24 cellular contexts compared by ENCODE assay signal in genomic region chr12:13152756-13153155, GRCh38. TPM values are rescaled to one million over a fixed set of nuclear protein-coding genes. Genes with fewer than 3 reads are reported as not detected.
DNase-seq lines count a peak whose midpoint lies in the region; ATAC-seq, FAIRE-seq and TF ChIP-seq lines count a peak whose summit lies in the region.
"Had no signal": no experiment of that assay in that cellular context is flagged by ENCODE, and none has a peak within 500 bp of the region (broad histone marks: within the 10 kb centered on the region; RNA-seq: fewer than 3 reads in every experiment).

No MANE protein-coding gene starts in this region.

- no peaks in the 10 kb centered on the region for H3K36me3 ChIP-seq in gastrocnemius medialis
- H3K36me3 ChIP-seq: BLaER1 had no signal

- in situ Hi-C loops in gastrocnemius medialis (cut with MboI; ENCODE audit: low sequenced_read_pairs in 4 of 4) = no loop called here

- H3K4me1 ChIP-seq in A549 = peaks cover 10% of the 10 kb centered on the region; the same call in 1 of the 3 replicates
- H3K4me1 ChIP-seq in gastrocnemius medialis = peaks cover 0 to 2% of the 10 kb centered on the region in 2 donors

- peak overlapping the region; percentile 37 for H3K27ac Mint-ChIP-seq in dendritic cell treated with granulocyte-macrophage colony-stimulating factor and Interleukin-4, amounts not matched to agents 40 ng/mL and 50 ng/mL, for 4 days
- H3K27ac Mint-ChIP-seq: CD4-positive, alpha-beta T cell had no signal

- ATAC-seq in A549 (no peak), gastrocnemius medialis (no peak)

- TF ChIP-seq CTCF in A549 (IDR thresholded peaks at IDR 0.05) (no peak), gastrocnemius medialis (IDR thresholded peaks at IDR 0.05 in 4 of 5, conservative IDR thresholded peaks at IDR 0.05 in 1 of 5) (no peak), RWPE1 (conservative IDR thresholded peaks at IDR 0.05; ENCODE audit: low read depth) (no peak)

- WGBS in A549 (ENCODE audit: missing lambda C conversion rate) = 83% methylated on average over 6 of the region's 6 CpGs

- H3K4me3 ChIP-seq in A549 (no peak overlapping the region), gastrocnemius medialis (no peak overlapping the region)
- H3K4me3 ChIP-seq: BLaER1 had no signal

- H3K27me3 ChIP-seq in gastrocnemius medialis = no peaks in the 10 kb centered on the region
- H3K27me3 ChIP-seq: BLaER1 had no signal

- no peak for TF ChIP-seq RAD21 in A549 (conservative IDR thresholded peaks at IDR 0.05 in 1 of 2, IDR thresholded peaks at IDR 0.05 in 1 of 2)

- peaks cover 47% of the 10 kb centered on the region for H3K4me1 Mint-ChIP-seq in dendritic cell treated with granulocyte-macrophage colony-stimulating factor and Interleukin-4, amounts not matched to agents 40 ng/mL and 50 ng/mL, for 4 days (ENCODE audit: low read depth)

- H3K9me3 ChIP-seq in A549 (no peaks in the 10 kb centered on the region), gastrocnemius medialis (no peaks in the 10 kb centered on the region)
- H3K9me3 ChIP-seq: BLaER1 had no signal

- CTCF ChIA-PET in A549 (lab: Yijun Ruan, JAX) = interaction anchor here (0.8 to 1.5 kb wide), 3 partner anchors 8 to 60 kb away, joined by 3 to 4 read pairs (median 4); no protein-coding TSS in a partner anchor
- CTCF ChIA-PET in RWPE1 (lab: Yijun Ruan, JAX) = no interaction called here

- POLR2A ChIA-PET in A549 (lab: Yijun Ruan, JAX) (no interaction called here), RWPE1 (lab: Yijun Ruan, JAX; ENCODE audit: low non-redundant PET) (no interaction called here)

- intact Hi-C loops in dendritic cell treated with granulocyte-macrophage colony-stimulating factor and Interleukin-4, amounts not matched to agents 40 ng/mL and 50 ng/mL, for 4 days (cut with micrococcal nuclease) = no loop called here
- intact Hi-C loops in gastrocnemius medialis (cut with DNase I; ENCODE audit: low total_unique reads) = no loop called here

- no peaks in the 10 kb centered on the region for H3K27me3 Mint-ChIP-seq in dendritic cell treated with granulocyte-macrophage colony-stimulating factor and Interleukin-4, amounts not matched to agents 40 ng/mL and 50 ng/mL, for 4 days
- H3K27me3 Mint-ChIP-seq: CD4-positive, alpha-beta T cell had no signal

- DNase-seq in A549 (ENCODE audit: low read depth in 1 of 2, low spot score in 1 of 2) (no peak), CD1c-positive myeloid dendritic cell (ENCODE audit: extremely low spot score) (peak; percentile 21), gastrocnemius medialis (no peak), NCI-H526 treated with DMSO at 0.1 percent for 48 hours (lab: John Stamatoyannopoulos, UW) (no peak), RWPE1 (ENCODE audit: low spot score) (no peak), SHP77 treated with DMSO at 0.1 percent for 48 hours (lab: John Stamatoyannopoulos, UW) (no peak)
- DNase-seq: ACHN; CD4-positive, alpha-beta T cell; H9; NCI-H1092; NCI-H1436; NCI-H187; NCI-H2081 treated with DMSO at 0.1 percent for 48 hours; NCI-H2171 treated with DMSO at 0.1 percent for 48 hours; NCI-H345; NCI-H524; NCI-H774 had no signal

- H3K4me3 Mint-ChIP-seq in dendritic cell treated with granulocyte-macrophage colony-stimulating factor and Interleukin-4, amounts not matched to agents 40 ng/mL and 50 ng/mL, for 4 days = no peak overlapping the region
- H3K4me3 Mint-ChIP-seq: CD4-positive, alpha-beta T cell; H9 had no signal

- peak; percentile 36 for FAIRE-seq in A549 (lab: Jason Lieb, UNC)
- FAIRE-seq: D721Med, GM18507, RCC 7860 had no signal

- H3K36me3 Mint-ChIP-seq in dendritic cell treated with granulocyte-macrophage colony-stimulating factor and Interleukin-4, amounts not matched to agents 40 ng/mL and 50 ng/mL, for 4 days (ENCODE audit: low read depth) = no peaks in the 10 kb centered on the region

- no peak for TF ChIP-seq EP300 in A549 (IDR thresholded peaks at IDR 0.05)

- H3K4me2 ChIP-seq in A549 = no peak overlapping the region
- H3K4me2 ChIP-seq: BLaER1 had no signal

- H3K9me3 Mint-ChIP-seq in dendritic cell treated with granulocyte-macrophage colony-stimulating factor and Interleukin-4, amounts not matched to agents 40 ng/mL and 50 ng/mL, for 4 days = no peaks in the 10 kb centered on the region
- H3K9me3 Mint-ChIP-seq: CD4-positive, alpha-beta T cell; H9 had no signal

- H3K27ac ChIP-seq in A549 (no peak overlapping the region), gastrocnemius medialis (peak overlapping the region in 3 of 4 donors; percentile 8 to 47 (median 35)), RWPE1 (no peak overlapping the region)
- H3K27ac ChIP-seq: BLaER1 had no signal

- TF ChIP-seq POLR2A in A549 (IDR thresholded peaks at IDR 0.05; ENCODE audit: low read length) (no peak), gastrocnemius medialis (IDR thresholded peaks at IDR 0.05) (no peak)

TF ChIP-seq in A549, 52 proteins besides CTCF, POLR2A, EP300 and RAD21:
- TF ChIP-seq BHLHE40 (IDR thresholded peaks at IDR 0.05; ENCODE audit: low read depth, low read length) (no peak), MAX (IDR thresholded peaks at IDR 0.05) (no peak), NR3C1 (IDR thresholded peaks at IDR 0.05) (no peak), NFE2L2 (conservative IDR thresholded peaks at IDR 0.05; ENCODE audit: low read length) (no peak), FOSL2 (IDR thresholded peaks at IDR 0.05) (no peak), FOSL2 (CRISPR knock-in tag; IDR thresholded peaks at IDR 0.05) (no peak), SMC3 (IDR thresholded peaks at IDR 0.05) (no peak), ZC3H11A (IDR thresholded peaks at IDR 0.05) (no peak), HOXA7 (CRISPR knock-in tag; IDR thresholded peaks at IDR 0.05) (no peak), ZNF302 (CRISPR knock-in tag; IDR thresholded peaks at IDR 0.05) (no peak), HES2 (IDR thresholded peaks at IDR 0.05) (no peak)

RNA-seq across cellular contexts. Expression of gene EMP1, which starts 43.8 kb away (rescaled TPM):
- polyA plus RNA-seq in A549 (2011; rRNA removed) (21.2 and 25.5 TPM in 2 replicates), A549 (2017; fragmentation: RNase III; extraction: RNeasy Plus Mini Kit Qiagen cat#74134 plus additional on column Dnase treatment) (17.3 to 27.0 TPM (median 19.2 TPM) in 3 replicates)
- 21.6 and 34.9 TPM in 2 replicates for polyA plus RNA-seq in A549 (2012; cell fraction: cytosol; rRNA removed)
- polyA plus RNA-seq in A549 (2012; cell fraction: nucleus; rRNA removed) = 51.4 and 74.9 TPM in 2 replicates
- 32.7 and 49.1 TPM in 2 replicates for polyA minus RNA-seq in A549 (2011; rRNA and poly(A)+ RNA removed)
- 100 to 1,000 TPM in 1 of 4 donors, 10 to 100 TPM in 3; 33.5 to 111 (median 73.6) TPM for total RNA-seq in gastrocnemius medialis

RNA-seq across cellular contexts. Expression of gene GSG1, which starts 49.3 kb away (rescaled TPM):
- polyA plus RNA-seq in A549 (2011; rRNA removed) (not detected in 2 replicates), A549 (2017; fragmentation: RNase III; extraction: RNeasy Plus Mini Kit Qiagen cat#74134 plus additional on column Dnase treatment) (0.06 to 0.26 TPM (median 0.16 TPM) in 3 replicates)
- polyA plus RNA-seq in A549 (2012; cell fraction: cytosol; rRNA removed) = 0.06 and 0.09 TPM in 2 replicates
- 0.07 and 0.10 TPM in 2 replicates for polyA plus RNA-seq in A549 (2012; cell fraction: nucleus; rRNA removed)
- polyA minus RNA-seq in A549 (2011; rRNA and poly(A)+ RNA removed) = 0.25 TPM in 1 of 2 replicates, not detected in the other
- total RNA-seq in gastrocnemius medialis = not detected
- total RNA-seq: CD4-positive, alpha-beta T cell; HT-29; SK-MEL-5 had no signal

Comparison
In these comparisons a context has a peak if more than half of its experiments do, and no peak if none do; other contexts are left out.
1. H3K27ac ChIP-seq: peak in gastrocnemius medialis (3 of 4); none in A549 (0 of 2) and RWPE1 (single experiment).